Comparison of ENCODE assay signal across 11 cellular contexts in genomic region chr10:88792656-88793055, GRCh38. TPM values are rescaled to one million over a fixed set of nuclear protein-coding genes. Genes with fewer than 3 reads are reported as not detected.
A peak's percentile ranks its signal among the peaks of the same experiment; 100 is the strongest.
DNase-seq lines count a peak whose midpoint lies in the region; ATAC-seq and TF ChIP-seq lines count a peak whose summit lies in the region.
"Had no signal": no experiment of that assay in that cellular context is flagged by ENCODE, and none has a peak within 500 bp of the region (broad histone marks: within the 10 kb centered on the region; RNA-seq: fewer than 3 reads in every experiment).

No MANE protein-coding gene starts in this region.

- intact Hi-C loops in tibial artery (cut with DNase I; ENCODE audit: low total_unique reads) = no loop called here

- no peaks in the 10 kb centered on the region for H3K27me3 ChIP-seq in tibial artery

- no peak overlapping the region for H3K27ac ChIP-seq in tibial artery
- H3K27ac ChIP-seq: 22Rv1 had no signal

- H3K4me1 Mint-ChIP-seq in activated T-helper 17 cell treated with anti-CD3 and anti-CD28 coated beads, Interleukin-2, amount 50 U/mL, for 72 hours = peaks cover 16% of the 10 kb centered on the region

- H3K27me3 Mint-ChIP-seq in activated T-helper 17 cell treated with anti-CD3 and anti-CD28 coated beads, Interleukin-2, amount 50 U/mL, for 72 hours = no peaks in the 10 kb centered on the region

- peak; percentile 77 for DNase-seq in SIG-M5 treated with dmso at 0.1 percent for 504 hours (lab: John Stamatoyannopoulos, UW; ENCODE audit: unreplicated experiment)
- no peak for DNase-seq in SIG-M5 (lab: John Stamatoyannopoulos, UW)
- peak; percentile 84 for DNase-seq in iris pigment epithelial cell (ENCODE audit: low read depth)
- peak; percentile 36 to 67 for DNase-seq in tibial artery

- no peak for TF ChIP-seq CTCF in tibial artery (IDR thresholded peaks at IDR 0.05)

- H3K36me3 Mint-ChIP-seq in activated T-helper 17 cell treated with anti-CD3 and anti-CD28 coated beads, Interleukin-2, amount 50 U/mL, for 72 hours (ENCODE audit: low read depth) = no peaks in the 10 kb centered on the region

- no peak overlapping the region for H3K4me3 ChIP-seq in tibial artery

- H3K4me1 ChIP-seq in tibial artery = no peaks in the 10 kb centered on the region

- no peak overlapping the region for H3K4me3 Mint-ChIP-seq in activated T-helper 17 cell treated with anti-CD3 and anti-CD28 coated beads, Interleukin-2, amount 50 U/mL, for 72 hours
- H3K4me3 Mint-ChIP-seq: T-helper 1 cell treated with Interleukin-12 subunit alpha and Interleukin-12 subunit beta and Interleukin-4 antibody, amounts not matched to agents 30 μg/mL and 1 μg/mL, for 36 hours had no signal

- no peaks in the 10 kb centered on the region for H3K36me3 ChIP-seq in tibial artery

- ATAC-seq in activated T-helper 17 cell treated with anti-CD3 and anti-CD28 coated beads, Interleukin-2, amount 50 U/mL, for 72 hours (replicated peaks) = peak; percentile 43
- no peak for ATAC-seq in HG03280 (IDR thresholded peaks at IDR 0.05; ENCODE audit: unreplicated experiment)
- ATAC-seq in esophagus mucosa = no peak
- no peak for ATAC-seq in GM21786 (IDR thresholded peaks at IDR 0.05; ENCODE audit: unreplicated experiment)

- no peaks in the 10 kb centered on the region for H3K9me3 Mint-ChIP-seq in activated T-helper 17 cell treated with anti-CD3 and anti-CD28 coated beads, Interleukin-2, amount 50 U/mL, for 72 hours
- H3K9me3 Mint-ChIP-seq: T-helper 1 cell treated with Interleukin-12 subunit alpha and Interleukin-12 subunit beta and Interleukin-4 antibody, amounts not matched to agents 30 μg/mL and 1 μg/mL, for 36 hours had no signal

- H3K27ac Mint-ChIP-seq in activated T-helper 17 cell treated with anti-CD3 and anti-CD28 coated beads, Interleukin-2, amount 50 U/mL, for 72 hours = no peak overlapping the region
- H3K27ac Mint-ChIP-seq: T-helper 1 cell treated with Interleukin-12 subunit alpha and Interleukin-12 subunit beta and Interleukin-4 antibody, amounts not matched to agents 30 μg/mL and 1 μg/mL, for 36 hours had no signal

- H3K9me3 ChIP-seq in tibial artery = no peaks in the 10 kb centered on the region

RNA-seq across cellular contexts. Expression of gene LIPM, which starts 9.9 kb away (rescaled TPM):
- total RNA-seq in activated T-helper 17 cell treated with anti-CD3 and anti-CD28 coated beads, Interleukin-2, amount 50 U/mL, for 72 hours = not detected
- total RNA-seq in esophagus mucosa = not detected
- total RNA-seq: pulmonary artery endothelial cell had no signal

RNA-seq across cellular contexts. Expression of gene LIPN, which starts 32.8 kb away (rescaled TPM):
- total RNA-seq in activated T-helper 17 cell treated with anti-CD3 and anti-CD28 coated beads, Interleukin-2, amount 50 U/mL, for 72 hours = not detected
- 1.4 TPM for total RNA-seq in esophagus mucosa
- total RNA-seq: pulmonary artery endothelial cell had no signal

RNA-seq across cellular contexts. Expression of gene ANKRD22, which starts 59.0 kb away (rescaled TPM):
- total RNA-seq in activated T-helper 17 cell treated with anti-CD3 and anti-CD28 coated beads, Interleukin-2, amount 50 U/mL, for 72 hours = 1 to 10 TPM in 1 of 2 donors, under 1 TPM in 1; 0.21 to 5.9 TPM
- 32.9 TPM for total RNA-seq in esophagus mucosa
- total RNA-seq: pulmonary artery endothelial cell had no signal
